Comparison of ENCODE assay signal across 8 cellular contexts in the genomic region with DNA sequence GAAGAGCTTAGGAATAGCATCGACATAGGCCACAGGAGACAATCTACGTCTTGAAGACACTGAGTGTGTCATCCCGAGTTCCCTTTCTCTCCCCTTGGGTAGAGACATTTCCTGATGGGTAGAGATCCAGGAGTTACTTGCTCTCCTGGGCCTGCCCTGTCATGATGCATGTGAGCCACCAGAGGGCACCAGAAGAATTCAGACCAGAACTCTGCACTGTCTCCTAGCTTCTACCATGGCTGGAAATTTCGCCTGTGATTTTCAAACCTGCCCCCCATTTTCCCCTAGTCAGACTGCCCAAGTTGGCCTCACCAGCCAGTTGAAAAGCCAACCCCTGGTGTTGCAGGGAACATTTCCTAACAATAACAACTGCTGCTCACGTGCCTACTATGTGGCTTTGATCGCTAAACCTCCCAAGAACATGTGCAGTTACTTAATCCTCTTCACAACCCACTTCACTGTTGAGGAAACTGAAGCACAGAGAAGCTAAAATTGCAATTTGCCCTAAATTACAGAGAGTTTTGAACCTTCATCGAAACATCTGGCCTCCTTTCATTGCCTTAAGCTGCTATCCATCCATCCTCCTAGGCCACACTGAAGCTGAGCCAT. TPM values are rescaled to one million over a fixed set of nuclear protein-coding genes. Genes with fewer than 3 reads are reported as not detected.
DNase-seq lines count a peak whose midpoint lies in the region; ATAC-seq and TF ChIP-seq lines count a peak whose summit lies in the region.

No MANE protein-coding gene starts in this region.

- H3K27ac Mint-ChIP-seq in H9 = peak overlapping the region in 1 of 3 experiments; percentile 58; a peak in 2 of 7 replicates

- TF ChIP-seq CTCF in GM12872 (IDR thresholded peaks at IDR 0.05; ENCODE audit: insufficient read depth, low read depth, low read length) (peak; percentile 95), H9 (conservative IDR thresholded peaks at IDR 0.05) (peak; percentile 87), Loucy (conservative IDR thresholded peaks at IDR 0.05; ENCODE audit: low read length) (peak; percentile 86)

- intact Hi-C loops in right cardiac atrium (cut with DNase I) = loop anchor here in 3 of 4 donors (5.0 to 10.0 kb wide), 6 partner anchors 97 to 279 kb away; partner anchors contain the start of gene PLEKHA7 (in 1 of the 3)
- intact Hi-C loops in sciatic nerve (cut with DNase I) = loop anchor here (10.0 kb wide), 1 partner anchor 139 kb away; no protein-coding TSS in a partner anchor

- H3K4ac ChIP-seq in H9 (ENCODE audit: low read depth, low read length) = no peak overlapping the region

- H3K79me1 ChIP-seq in H9 (ENCODE audit: insufficient read depth, low read depth, low read length, poor library complexity, severe bottlenecking) = no peaks in the 10 kb centered on the region

- no peak overlapping the region for H2AK5ac ChIP-seq in H9 (ENCODE audit: insufficient read length, low read length)

- H2BK12ac ChIP-seq in H9 (ENCODE audit: insufficient read length, low read depth, low read length) = no peak overlapping the region

- no peaks in the 10 kb centered on the region for H3K4me1 ChIP-seq in H9 (ENCODE audit: insufficient read depth, low read length)
- peaks cover 6% of the 10 kb centered on the region for H3K4me1 ChIP-seq in Loucy (ENCODE audit: insufficient read depth, low read length, poor library complexity, severe bottlenecking)
- H3K4me1 ChIP-seq in right cardiac atrium (ENCODE audit: control insufficient read depth, insufficient read depth, low read length) = peaks cover 23% of the 10 kb centered on the region

- no peak overlapping the region for H3K14ac ChIP-seq in H9 (ENCODE audit: insufficient read depth, low read length)

- H2BK20ac ChIP-seq in H9 (ENCODE audit: low read depth, low read length, poor library complexity, severe bottlenecking) = no peak overlapping the region

- H2BK120ac ChIP-seq in H9 (ENCODE audit: low read depth, low read length, poor library complexity, severe bottlenecking) = no peak overlapping the region

- H3K36me3 Mint-ChIP-seq in H9 (ENCODE audit: insufficient read depth in 1 of 3, low read depth in 3 of 3) = peaks cover 0 to 4% (median 4%) of the 10 kb centered on the region in 3 experiments; a peak in 4 of 7 replicates

- no peak overlapping the region for H3K56ac ChIP-seq in H9 (ENCODE audit: insufficient read length, low read depth, low read length)

- H3K9me3 Mint-ChIP-seq in H9 = no peaks in the 10 kb centered on the region

- H3K27me3 ChIP-seq in H9 (ENCODE audit: insufficient read depth, low read length) (no peaks in the 10 kb centered on the region), Loucy (ENCODE audit: insufficient read depth, low read length, poor library complexity, severe bottlenecking) (no peaks in the 10 kb centered on the region), right cardiac atrium (ENCODE audit: control insufficient read depth, insufficient read depth) (no peaks in the 10 kb centered on the region)

- H4K8ac ChIP-seq in H9 (replicated peaks; ENCODE audit: insufficient read length, low read depth, low read length) = no peak overlapping the region

- H4K20me1 ChIP-seq in H9 (ENCODE audit: control insufficient read depth, insufficient read depth, insufficient read length) (no peaks in the 10 kb centered on the region), Loucy (ENCODE audit: insufficient read depth, low read length, poor library complexity, severe bottlenecking) (no peaks in the 10 kb centered on the region)

- H3K79me2 ChIP-seq in H9 (ENCODE audit: insufficient read depth, low read length) (no peaks in the 10 kb centered on the region), Loucy (ENCODE audit: insufficient read depth, low read length) (no peaks in the 10 kb centered on the region)

- H3K23ac ChIP-seq in H9 (ENCODE audit: insufficient read length, low read depth, low read length) = no peak overlapping the region

- no peak overlapping the region for H4K91ac ChIP-seq in H9 (ENCODE audit: insufficient read length, low read depth, low read length)

- H3K23me2 ChIP-seq in H9 (ENCODE audit: insufficient read length, low read depth, low read length, poor library complexity, severe bottlenecking) = no peaks in the 10 kb centered on the region

- no peak overlapping the region for H2BK15ac ChIP-seq in H9 (ENCODE audit: low read depth, low read length)

- WGBS in H9 (ENCODE audit: extremely low coverage, insufficient read length, low lambda C conversion rate) = no CpG with 5 or more reads among the region's 7 CpGs
- WGBS in right cardiac atrium = 39% methylated on average over 7 of the region's 7 CpGs

- peaks cover 21 to 23% of the 10 kb centered on the region in 2 experiments for H3K4me1 Mint-ChIP-seq in H9

- H3K9me3 ChIP-seq in H9 (ENCODE audit: control insufficient read depth, low read depth, low read length) = no peaks in the 10 kb centered on the region
- no peaks in the 10 kb centered on the region for H3K9me3 ChIP-seq in Loucy (ENCODE audit: insufficient read depth, low read depth, low read length)
- H3K9me3 ChIP-seq in right cardiac atrium (ENCODE audit: control insufficient read depth, low read length) = no peaks in the 10 kb centered on the region

- H3K36me3 ChIP-seq in Loucy (ENCODE audit: insufficient read depth, low read length) = no peaks in the 10 kb centered on the region

- H3K4me2 ChIP-seq in H9 (ENCODE audit: insufficient read depth, insufficient read length, low read length) (no peak overlapping the region), Loucy (ENCODE audit: low read depth, low read length, poor library complexity, severe bottlenecking) (no peak overlapping the region)

- H3K4me3 Mint-ChIP-seq in H9 = no peak overlapping the region

- H3T11ph ChIP-seq in H9 (ENCODE audit: low read length) = no peak overlapping the region

- no peak overlapping the region for H3K9ac ChIP-seq in H9 (ENCODE audit: extremely low read depth, insufficient read length, low read length)
- H3K9ac ChIP-seq in Loucy (ENCODE audit: low read depth, low read length, poor library complexity, severe bottlenecking) = no peak overlapping the region

- no peak overlapping the region for H4K5ac ChIP-seq in H9 (ENCODE audit: insufficient read length, low read depth, low read length)

- H2AFZ ChIP-seq in H9 (ENCODE audit: low read length) (no peak overlapping the region), Loucy (ENCODE audit: low read length) (no peak overlapping the region)

- peak; percentile 91 for ATAC-seq in SK-N-SH treated with all-trans-retinoic acid at 6 μM for 48 hours
- peak; percentile 77 to 81 for ATAC-seq in right cardiac atrium
- peak; percentile 69 for ATAC-seq in sciatic nerve

- H2BK5ac ChIP-seq in H9 (ENCODE audit: insufficient read length, low read length) = no peak overlapping the region

- no peak overlapping the region for H3K18ac ChIP-seq in H9 (ENCODE audit: insufficient read length, low read depth, low read length)

- DNase-seq in H9 (peak; percentile 76), amniotic epithelial cell (ENCODE audit: low read depth) (peak; percentile 75), right cardiac atrium (peak; percentile 64 to 81 (median 76)), sciatic nerve (ENCODE audit: low spot score) (peak; percentile 82)
- DNase-seq in NK-92 treated with Interleukin-12 subunit alpha and Interleukin-12 subunit beta, amount 100 ng/mL, for 24 hours (lab: John Stamatoyannopoulos, UW) = no peak

- H3K27me3 Mint-ChIP-seq in H9 (ENCODE audit: low read depth) = no peaks in the 10 kb centered on the region

- H3K4me3 ChIP-seq in Loucy (ENCODE audit: low read length, poor library complexity, severe bottlenecking) (no peak overlapping the region), right cardiac atrium (ENCODE audit: low read length) (no peak overlapping the region)

- no peaks in the 10 kb centered on the region for H3F3A ChIP-seq in Loucy (ENCODE audit: low read depth)

- H3K27ac ChIP-seq in H9 (ENCODE audit: insufficient read length, low read depth, low read length) = no peak overlapping the region
- H3K27ac ChIP-seq in right cardiac atrium (ENCODE audit: low read length) = peak overlapping the region; percentile 38

- no peaks in the 10 kb centered on the region for H3K9me2 ChIP-seq in Loucy (replicated peaks; ENCODE audit: low read depth, low read length)

TF ChIP-seq in SK-N-SH treated with all-trans-retinoic acid at 6 μM for 48 hours, 23 proteins besides CTCF, POLR2A, EP300 and RAD21 (continues in another document):
- TF ChIP-seq ZNF70 (CRISPR knock-in tag; IDR thresholded peaks at IDR 0.05) (no peak), TSHZ2 (CRISPR knock-in tag; IDR thresholded peaks at IDR 0.05) (no peak), ESRRG (CRISPR knock-in tag; IDR thresholded peaks at IDR 0.05) (no peak), ZFP30 (CRISPR knock-in tag; IDR thresholded peaks at IDR 0.05) (no peak), ZNF565 (CRISPR knock-in tag; conservative IDR thresholded peaks at IDR 0.05; ENCODE audit: low read depth) (no peak), CSDC2 (CRISPR knock-in tag; IDR thresholded peaks at IDR 0.05) (no peak)

RNA-seq across cellular contexts. Expression of gene C11orf58, which starts 47.2 kb away (rescaled TPM):
- total RNA-seq in H9 (2021) = 165 and 169 TPM in 2 replicates
- 100 to 1,000 TPM; 128 to 139 (median 130) TPM for total RNA-seq in right cardiac atrium
- polyA plus RNA-seq in right cardiac atrium = 124 TPM
- 127 TPM for total RNA-seq in sciatic nerve
